8 cellular contexts compared by ENCODE assay signal in the genomic region with DNA sequence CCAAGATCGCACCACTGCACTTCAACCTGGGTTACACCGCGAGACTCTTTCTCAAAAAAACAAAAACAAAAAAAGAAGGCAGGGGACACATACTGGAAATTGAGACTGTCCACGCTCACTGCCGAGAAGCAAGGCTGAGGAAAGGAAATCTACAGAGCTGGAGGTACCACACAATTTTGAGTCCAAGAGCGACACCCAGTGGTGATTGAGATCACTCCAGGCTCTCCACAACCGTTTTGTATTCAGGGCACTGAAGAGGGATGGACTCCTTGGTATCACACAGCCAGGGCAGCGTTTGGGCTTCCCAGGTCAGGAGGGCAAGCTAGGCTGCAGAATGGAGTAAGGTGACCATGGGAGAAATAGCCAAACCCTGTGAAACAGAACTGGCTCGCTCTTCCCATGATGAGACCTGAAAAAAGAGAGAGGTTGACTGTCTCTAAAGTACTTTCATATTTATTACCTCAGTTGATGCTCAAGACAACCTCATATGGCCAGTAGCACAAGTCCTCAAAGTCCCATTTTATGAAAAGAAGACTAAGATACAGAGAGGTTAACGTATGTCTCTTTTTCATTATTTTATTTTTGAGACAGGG.
DNase-seq lines count a peak whose midpoint lies in the region; ATAC-seq and TF ChIP-seq lines count a peak whose summit lies in the region.

No MANE protein-coding gene starts in this region.

- ATAC-seq in CD8-positive, alpha-beta T cell, result peak; percentile 85
- peak; percentile 92 for ATAC-seq in Right ventricle myocardium superior (ENCODE audit: poor library complexity)
- ATAC-seq in HG03469 (IDR thresholded peaks at IDR 0.05; ENCODE audit: unreplicated experiment), result no peak

- in situ Hi-C loops in GM23248 (cut with MboI), result loop anchor here (10.0 to 25.0 kb wide), 2 partner anchors 148 to 1110 kb away; a partner anchor contains a TSS

- H3K36me3 ChIP-seq in CD8-positive, alpha-beta T cell (ENCODE audit: insufficient read depth, low read length), result no peaks in the 10 kb centered on the region
- no peaks in the 10 kb centered on the region for H3K36me3 ChIP-seq in GM23248 (ENCODE audit: low read depth)
- H3K36me3 ChIP-seq in SK-N-SH (replicated peaks in 1 of 2; ENCODE audit: control insufficient read depth in 1 of 2, insufficient read depth in 2 of 2, low read length in 1 of 2), result no peaks in the 10 kb centered on the region

- H3K9ac ChIP-seq in GM23248 (no peak overlapping the region), SK-N-SH (no peak overlapping the region)

- intact Hi-C loops in CD8-positive, alpha-beta T cell (cut with DNase I, micrococcal nuclease), result loop anchor here in 1 of 2 experiments (2.0 to 10.0 kb wide), 5 partner anchors 150 to 1508 kb away; no protein-coding TSS in a partner anchor
- intact Hi-C loops in Right ventricle myocardium superior (cut with DNase I), result loop anchor here (2.0 kb wide), 1 partner anchor 150 kb away; no protein-coding TSS in a partner anchor

- H3K79me2 ChIP-seq in GM23248 (ENCODE audit: insufficient read depth), result no peaks in the 10 kb centered on the region
- H3K79me2 ChIP-seq in SK-N-SH (ENCODE audit: insufficient read depth), result no peaks in the 10 kb centered on the region

- TF ChIP-seq RAD21 in SK-N-SH (IDR thresholded peaks at IDR 0.05; ENCODE audit: low read length), result peak; percentile 99

- CTCF ChIA-PET in CD8-positive, alpha-beta T cell (lab: Charles Lee), result interaction anchor here (0.8 to 1.4 kb wide), 8 partner anchors 11 to 1252 kb away, joined by 3 to 7 read pairs (median 4); no protein-coding TSS in a partner anchor
- CTCF ChIA-PET in SK-N-SH (lab: Yijun Ruan, JAX), result interaction anchor here (0.6 to 9.4 kb wide), 69 partner anchors 9 to 1253 kb away, joined by 3 to 209 read pairs (median 4); a partner anchor contains a TSS

- H3K27me3 ChIP-seq in CD8-positive, alpha-beta T cell (ENCODE audit: insufficient read depth, low read length), result no peaks in the 10 kb centered on the region
- H3K27me3 ChIP-seq in GM23248 (replicated peaks; ENCODE audit: insufficient read depth) (peaks cover 43% of the 10 kb centered on the region), SK-N-SH (ENCODE audit: insufficient read depth) (peaks cover 6% of the 10 kb centered on the region; the same call in 1 of the 2 replicates)

- no peaks in the 10 kb centered on the region for H3K9me3 Mint-ChIP-seq in CD8-positive, alpha-beta T cell
- no peaks in the 10 kb centered on the region for H3K9me3 Mint-ChIP-seq in activated naive CD8-positive, alpha-beta T cell treated with anti-CD3 and anti-CD28 coated beads for 36 hours

- H3F3A ChIP-seq in GM23248 (ENCODE audit: insufficient read depth) (no peaks in the 10 kb centered on the region), SK-N-SH (replicated peaks; ENCODE audit: insufficient read depth) (no peaks in the 10 kb centered on the region)

- no peaks in the 10 kb centered on the region for H3K9me2 ChIP-seq in GM23248 (ENCODE audit: insufficient read depth)
- H3K9me2 ChIP-seq in SK-N-SH, result no peaks in the 10 kb centered on the region

- H3K4me3 Mint-ChIP-seq in CD8-positive, alpha-beta T cell, result no peak overlapping the region
- no peak overlapping the region for H3K4me3 Mint-ChIP-seq in activated naive CD8-positive, alpha-beta T cell treated with anti-CD3 and anti-CD28 coated beads for 36 hours

- H3K4me1 Mint-ChIP-seq in CD8-positive, alpha-beta T cell (ENCODE audit: low read depth), result no peaks in the 10 kb centered on the region
- no peaks in the 10 kb centered on the region for H3K4me1 Mint-ChIP-seq in activated naive CD8-positive, alpha-beta T cell treated with anti-CD3 and anti-CD28 coated beads for 36 hours

- peak; percentile 57 for TF ChIP-seq CTCF in CD8-positive, alpha-beta T cell (IDR thresholded peaks at IDR 0.05)
- peak; percentile 87 for TF ChIP-seq CTCF in SK-N-SH (IDR thresholded peaks at IDR 0.05)

- H3K27me3 Mint-ChIP-seq in CD8-positive, alpha-beta T cell (ENCODE audit: low read depth), result peaks cover 53% of the 10 kb centered on the region
- peaks cover 37% of the 10 kb centered on the region for H3K27me3 Mint-ChIP-seq in activated naive CD8-positive, alpha-beta T cell treated with anti-CD3 and anti-CD28 coated beads for 36 hours

- H2AFZ ChIP-seq in GM23248 (no peak overlapping the region), SK-N-SH (ENCODE audit: low read depth) (no peak overlapping the region)

- H3K27ac Mint-ChIP-seq in CD8-positive, alpha-beta T cell, result no peak overlapping the region
- H3K27ac Mint-ChIP-seq in activated naive CD8-positive, alpha-beta T cell treated with anti-CD3 and anti-CD28 coated beads for 36 hours, result no peak overlapping the region

- WGBS in GM23248 (ENCODE audit: low coverage in 1 of 2, low lambda C conversion rate in 2 of 2, missing lambda C conversion rate in 2 of 2), 2 experiments, result 14 to 17% methylated on average over 10 of the region's 10 CpGs
- 13% methylated on average over 10 of the region's 10 CpGs for WGBS in SK-N-SH (ENCODE audit: low lambda C conversion rate)

- no peak overlapping the region for H3K4me3 ChIP-seq in CD8-positive, alpha-beta T cell (ENCODE audit: low read depth, low read length)
- H3K4me3 ChIP-seq in GM23248 (no peak overlapping the region), SK-N-SH (ENCODE audit: low read depth in 2 of 2, low read length in 1 of 2) (no peak overlapping the region)

- H3K4me1 ChIP-seq in CD8-positive, alpha-beta T cell (ENCODE audit: insufficient read depth, low read length), result no peaks in the 10 kb centered on the region
- no peaks in the 10 kb centered on the region for H3K4me1 ChIP-seq in GM23248 (ENCODE audit: insufficient read depth)
- peaks cover 0 to 2% of the 10 kb centered on the region in 2 experiments; a peak in 1 of 4 replicates for H3K4me1 ChIP-seq in SK-N-SH (ENCODE audit: control insufficient read depth in 1 of 2, insufficient read depth in 2 of 2, low read depth in 1 of 2, low read length in 1 of 2)

- peak in 6 of 7 experiments; percentile 25 to 57 (median 50) for DNase-seq in CD8-positive, alpha-beta T cell
- DNase-seq in GM23248 (peak; percentile 84), NCI-H1417 (lab: John Stamatoyannopoulos, UW) (peak; percentile 64 to 91 (median 83)), SK-N-SH (peak; percentile 82), Right ventricle myocardium superior (peak; percentile 51), pulmonary artery endothelial cell (ENCODE audit: low read depth, low spot score) (peak; percentile 17)
- peak; percentile 49 for DNase-seq in activated naive CD8-positive, alpha-beta T cell treated with anti-CD3 and anti-CD28 coated beads for 36 hours

- POLR2A ChIA-PET in CD8-positive, alpha-beta T cell (lab: Charles Lee), result no interaction called here
- POLR2A ChIA-PET in SK-N-SH (lab: Yijun Ruan, JAX), result interaction anchor here (0.8 to 1.2 kb wide), 2 partner anchors 152 to 1114 kb away, joined by 4 to 7 read pairs; no protein-coding TSS in a partner anchor

- no peak for TF ChIP-seq EP300 in SK-N-SH (IDR thresholded peaks at IDR 0.05; ENCODE audit: borderline replicate concordance in 1 of 2, low read depth in 1 of 2, low read length in 1 of 2)

- H4K20me1 ChIP-seq in GM23248 (ENCODE audit: insufficient read depth), result no peaks in the 10 kb centered on the region
- no peaks in the 10 kb centered on the region for H4K20me1 ChIP-seq in SK-N-SH (ENCODE audit: insufficient read depth)

- H3K9me3 ChIP-seq in CD8-positive, alpha-beta T cell (ENCODE audit: low read length), result no peaks in the 10 kb centered on the region
- H3K9me3 ChIP-seq in GM23248 (ENCODE audit: low read depth) (no peaks in the 10 kb centered on the region), SK-N-SH (no peaks in the 10 kb centered on the region)

- no peak overlapping the region for H3K27ac ChIP-seq in CD8-positive, alpha-beta T cell (ENCODE audit: low read depth, low read length)
- no peak overlapping the region for H3K27ac ChIP-seq in GM23248
- H3K27ac ChIP-seq in SK-N-SH (ENCODE audit: low read depth in 2 of 2, low read length in 1 of 2), result no peak overlapping the region

- no peaks in the 10 kb centered on the region for H3K36me3 Mint-ChIP-seq in CD8-positive, alpha-beta T cell
- H3K36me3 Mint-ChIP-seq in activated naive CD8-positive, alpha-beta T cell treated with anti-CD3 and anti-CD28 coated beads for 36 hours, result no peaks in the 10 kb centered on the region

- H3K4me2 ChIP-seq in GM23248 (ENCODE audit: unreplicated experiment) (no peak overlapping the region), SK-N-SH (no peak overlapping the region)

TF ChIP-seq in SK-N-SH, 30 proteins besides CTCF, POLR2A, EP300 and RAD21 (continues in another document):
- no peak for TF ChIP-seq FOXJ3 (CRISPR knock-in tag; IDR thresholded peaks at IDR 0.05)
- no peak for TF ChIP-seq TCF12 (IDR thresholded peaks at IDR 0.05)
- no peak for TF ChIP-seq TAF1 (IDR thresholded peaks at IDR 0.05; ENCODE audit: borderline replicate concordance, low read depth, low read length)
- TF ChIP-seq, protein P1, sequence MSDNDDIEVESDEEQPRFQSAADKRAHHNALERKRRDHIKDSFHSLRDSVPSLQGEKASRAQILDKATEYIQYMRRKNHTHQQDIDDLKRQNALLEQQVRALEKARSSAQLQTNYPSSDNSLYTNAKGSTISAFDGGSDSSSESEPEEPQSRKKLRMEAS (IDR thresholded peaks at IDR 0.05; ENCODE audit: low read depth), result no peak
- TF ChIP-seq SMC3 (IDR thresholded peaks at IDR 0.05; ENCODE audit: low read depth, low read length), result peak; percentile 95
- TF ChIP-seq FOSL2 (IDR thresholded peaks at IDR 0.05; ENCODE audit: borderline replicate concordance, low read depth), result no peak
- TF ChIP-seq, protein P2, sequence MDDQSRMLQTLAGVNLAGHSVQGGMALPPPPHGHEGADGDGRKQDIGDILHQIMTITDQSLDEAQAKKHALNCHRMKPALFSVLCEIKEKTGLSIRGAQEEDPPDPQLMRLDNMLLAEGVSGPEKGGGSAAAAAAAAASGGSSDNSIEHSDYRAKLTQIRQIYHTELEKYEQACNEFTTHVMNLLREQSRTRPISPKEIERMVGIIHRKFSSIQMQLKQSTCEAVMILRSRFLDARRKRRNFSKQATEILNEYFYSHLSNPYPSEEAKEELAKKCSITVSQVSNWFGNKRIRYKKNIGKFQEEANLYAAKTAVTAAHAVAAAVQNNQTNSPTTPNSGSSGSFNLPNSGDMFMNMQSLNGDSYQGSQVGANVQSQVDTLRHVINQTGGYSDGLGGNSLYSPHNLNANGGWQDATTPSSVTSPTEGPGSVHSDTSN (IDR thresholded peaks at IDR 0.05), result no peak
- TF ChIP-seq FOXM1 (IDR thresholded peaks at IDR 0.05; ENCODE audit: low read depth), result no peak

Comparison
In these comparisons a context has a peak if more than half of its experiments do, and no peak if none do; other contexts are left out.
1. DNase-seq: peak in every context shown above with its lines; median percentile 84 in GM23248; 83 in NCI-H1417; 82 in SK-N-SH; 51 in Right ventricle myocardium superior; 50 in CD8-positive, alpha-beta T cell; 49 in activated naive CD8-positive, alpha-beta T cell treated with anti-CD3 and anti-CD28 coated beads for 36 hours; 17 in pulmonary artery endothelial cell.